34 cellular contexts compared by ENCODE assay signal in genomic region chr17:81589612-81590011, GRCh38. TPM values are rescaled to one million over a fixed set of nuclear protein-coding genes. Genes with fewer than 3 reads are reported as not detected.
"Had no signal": no experiment of that assay in that cellular context is flagged by ENCODE, and none has a peak within 500 bp of the region (broad histone marks: within the 10 kb centered on the region; RNA-seq: fewer than 3 reads in every experiment).

No MANE protein-coding gene starts in this region.

- H3K9me3 ChIP-seq: ascending aorta, body of pancreas, breast epithelium, MG63, SJCRH30 had no signal

- ATAC-seq: activated T-cell treated with anti-CD3 and anti-CD28 coated beads, Interleukin-2, amount 50 U/mL, for 4 hours; body of pancreas; PC-3 had no signal

- H3K27me3 ChIP-seq: ascending aorta, body of pancreas, breast epithelium, MG63, SJCRH30 had no signal

- DNase-seq: activated CD4-positive, alpha-beta memory T cell treated with anti-CD3 and anti-CD28 coated beads for 36 hours; activated CD4-positive, alpha-beta T cell treated with anti-CD3 and anti-CD28 coated beads for 4 hours; activated CD4-positive, alpha-beta T cell treated with anti-CD3 and anti-CD28 coated beads, Interleukin-2, amount 50 U/mL, for 1 hour; activated CD4-positive, CD25-positive, alpha-beta regulatory T cell treated with anti-CD3 and anti-CD28 coated beads, Interleukin-2, amount 50 U/mL, for 72 hours; activated CD8-positive, alpha-beta memory T cell treated with anti-CD3 and anti-CD28 coated beads, Interleukin-2, amount 50 U/mL, for 4 hours; activated gamma-delta T cell treated with Interleukin-2 at 50 U/mL for 16 hours; activated naive CD4-positive, alpha-beta T cell treated with anti-CD3 and anti-CD28 coated beads, Interleukin-2, amount 50 U/mL, for 16 hours; activated naive CD8-positive, alpha-beta T cell treated with anti-CD3 and anti-CD28 coated beads for 36 hours; activated T-cell treated with anti-CD3 and anti-CD28 coated beads for 4 hours; activated T-cell treated with anti-CD3 and anti-CD28 coated beads, Interleukin-2, amount 50 U/mL, for 4 hours; amygdala; body of pancreas; Kasumi-1; KG1; MG63; NCI-H1048; NCI-H1105 treated with DMSO at 0.1 percent for 48 hours; NCI-H1436; NCI-H1694; NCI-H1930; NCI-H2081 treated with DMSO at 0.1 percent for 48 hours; NCI-H345; NCI-H524 treated with DMSO at 0.1 percent for 48 hours; NK-92 treated with Interleukin-12 subunit alpha and Interleukin-12 subunit beta, amount 100 ng/mL, for 24 hours; PC-3; SHP77; SJCRH30; T1000 had no signal

- H3K4me1 ChIP-seq: body of pancreas, breast epithelium, SJCRH30 had no signal

- FAIRE-seq: RCC 7860, TTC549 had no signal

- H3K4me3 ChIP-seq: ascending aorta, body of pancreas, breast epithelium, MG63, SJCRH30, SK-N-MC had no signal

- H3K27ac ChIP-seq: ascending aorta, body of pancreas, breast epithelium, RWPE1, SJCRH30, SK-N-MC had no signal

RNA-seq across cellular contexts. Expression of gene TSPAN10, which starts 47.4 kb away (rescaled TPM):
- total RNA-seq: ascending aorta had no signal
